In genomic region chr6:32087574-32088486, GRCh38 we compare ENCODE assay signal across 8 cellular contexts. TPM values are rescaled to one million over a fixed set of nuclear protein-coding genes. Genes with fewer than 3 reads are reported as not detected.
DNase-seq lines count a peak whose midpoint lies in the region; ATAC-seq, FAIRE-seq and TF ChIP-seq lines count a peak whose summit lies in the region.

No MANE protein-coding gene starts in this region.

- peaks cover 2% of the 10 kb centered on the region for H4K20me1 ChIP-seq in mammary epithelial cell (ENCODE audit: insufficient read depth, low read length)

- no peak overlapping the region for H3K27ac ChIP-seq in CD4-positive, CD25-positive, alpha-beta regulatory T cell (ENCODE audit: insufficient read depth, low read length, poor library complexity, severe bottlenecking)
- no peak overlapping the region for H3K27ac ChIP-seq in mammary epithelial cell (ENCODE audit: insufficient read depth, low read depth, low read length)
- H3K27ac ChIP-seq in kidney (ENCODE audit: low read depth in 2 of 2, low read length in 2 of 2) = peak overlapping the region in 1 of 2 donors; percentile 32

- TF ChIP-seq CTCF in LNCaP clone FGC (IDR thresholded peaks at IDR 0.05; ENCODE audit: control insufficient read depth, extremely low read depth, insufficient read depth) (peak; percentile 86), activated B cell treated with CpG ODN at 0.5 μM for 24 hours (IDR thresholded peaks at IDR 0.05) (no peak), mammary epithelial cell (conservative IDR thresholded peaks at IDR 0.05 in 1 of 2, IDR thresholded peaks at IDR 0.05 in 1 of 2; ENCODE audit: extremely low read depth in 1 of 2, insufficient read depth in 1 of 2, low read depth in 1 of 2, low read length in 2 of 2) (peak; percentile 21 to 61), kidney (IDR thresholded peaks at IDR 0.05; ENCODE audit: borderline replicate concordance, extremely low read depth, insufficient read depth) (peak; percentile 74)

- H3K27me3 ChIP-seq in CD4-positive, CD25-positive, alpha-beta regulatory T cell (ENCODE audit: control insufficient read depth, insufficient read depth, low read length) = no peaks in the 10 kb centered on the region
- peaks cover 14% of the 10 kb centered on the region for H3K27me3 ChIP-seq in mammary epithelial cell (ENCODE audit: insufficient read depth, low read length)

- ATAC-seq in CD4-positive, CD25-positive, alpha-beta regulatory T cell (ENCODE audit: low read depth in 2 of 2) = peak; percentile 83
- ATAC-seq in activated B cell treated with CpG ODN at 0.5 μM for 24 hours (ENCODE audit: low read depth) (peak; percentile 96), HG03135 (IDR thresholded peaks at IDR 0.05; ENCODE audit: unreplicated experiment) (no peak)

- peaks cover 0 to 6% (median 0%) of the 10 kb centered on the region in 4 donors for H3K4me1 Mint-ChIP-seq in CD4-positive, CD25-positive, alpha-beta regulatory T cell
- H3K4me1 Mint-ChIP-seq in activated B cell treated with CpG ODN at 0.5 μM for 24 hours = peaks cover 10% of the 10 kb centered on the region

- no peak for FAIRE-seq in kidney (lab: Jason Lieb, UNC)

- H3K9me3 ChIP-seq in CD4-positive, CD25-positive, alpha-beta regulatory T cell (ENCODE audit: control insufficient read depth in 2 of 2, low read length in 2 of 2) = no peaks in the 10 kb centered on the region
- H3K9me3 ChIP-seq in mammary epithelial cell (replicated peaks; ENCODE audit: insufficient read depth, low read length) (no peaks in the 10 kb centered on the region), kidney (ENCODE audit: control insufficient read depth in 1 of 2, low read length in 2 of 2) (no peaks in the 10 kb centered on the region)

- H3K36me3 ChIP-seq in CD4-positive, CD25-positive, alpha-beta regulatory T cell (ENCODE audit: control insufficient read depth, insufficient read depth, low read length) = no peaks in the 10 kb centered on the region
- no peaks in the 10 kb centered on the region for H3K36me3 ChIP-seq in mammary epithelial cell (ENCODE audit: insufficient read depth, low read length)
- H3K36me3 ChIP-seq in kidney (ENCODE audit: control insufficient read depth in 1 of 2, insufficient read depth in 2 of 2, low read length in 2 of 2) = no peaks in the 10 kb centered on the region

- H3K27me3 Mint-ChIP-seq in CD4-positive, CD25-positive, alpha-beta regulatory T cell = peaks cover 33% of the 10 kb centered on the region
- H3K27me3 Mint-ChIP-seq in activated B cell treated with CpG ODN at 0.5 μM for 24 hours = peaks cover 49% of the 10 kb centered on the region

- H3K9me3 Mint-ChIP-seq in CD4-positive, CD25-positive, alpha-beta regulatory T cell = no peaks in the 10 kb centered on the region
- no peaks in the 10 kb centered on the region for H3K9me3 Mint-ChIP-seq in activated B cell treated with CpG ODN at 0.5 μM for 24 hours

- no peak overlapping the region for H3K9ac ChIP-seq in mammary epithelial cell (ENCODE audit: insufficient read depth, low read length)
- no peak overlapping the region for H3K9ac ChIP-seq in kidney (ENCODE audit: low read length in 2 of 2)

- 79% methylated on average over 2 of the region's 50 CpGs for WGBS in mammary epithelial cell (ENCODE audit: low coverage, missing lambda C conversion rate)

- peak overlapping the region in 1 of 3 donors; percentile 75 for H3K27ac Mint-ChIP-seq in CD4-positive, CD25-positive, alpha-beta regulatory T cell
- no peak overlapping the region for H3K27ac Mint-ChIP-seq in activated B cell treated with CpG ODN at 0.5 μM for 24 hours

- peaks cover 4% of the 10 kb centered on the region for H3K4me1 ChIP-seq in CD4-positive, CD25-positive, alpha-beta regulatory T cell (ENCODE audit: control insufficient read depth, insufficient read depth, low read length, poor library complexity, severe bottlenecking)
- H3K4me1 ChIP-seq in mammary epithelial cell (ENCODE audit: insufficient read depth, low read length) = peaks cover 13% of the 10 kb centered on the region
- H3K4me1 ChIP-seq in kidney (ENCODE audit: control insufficient read depth in 1 of 2, insufficient read depth in 1 of 2, low read depth in 1 of 2, low read length in 2 of 2) = peaks cover 0 to 7% of the 10 kb centered on the region in 2 donors

- H3K36me3 Mint-ChIP-seq in CD4-positive, CD25-positive, alpha-beta regulatory T cell = peaks cover 5% of the 10 kb centered on the region
- H3K36me3 Mint-ChIP-seq in activated B cell treated with CpG ODN at 0.5 μM for 24 hours (ENCODE audit: low read depth) = no peaks in the 10 kb centered on the region

- dilution Hi-C loops in mammary epithelial cell (cut with HindIII; ENCODE audit: low sequenced_read_pairs) = no loop called here

- H3K4me3 Mint-ChIP-seq in CD4-positive, CD25-positive, alpha-beta regulatory T cell = no peak overlapping the region
- no peak overlapping the region for H3K4me3 Mint-ChIP-seq in activated B cell treated with CpG ODN at 0.5 μM for 24 hours

- CTCF ChIA-PET in activated B cell treated with CpG ODN at 0.5 μM for 24 hours (lab: Charles Lee) = no interaction called here
- CTCF ChIA-PET in mammary epithelial cell (lab: Charles Lee; ENCODE audit: low non-redundant PET) = interaction anchor here (0.6 kb wide), 1 partner anchor 228 kb away, joined by 6 read pairs; no protein-coding TSS in a partner anchor

- no peaks in the 10 kb centered on the region for H3K79me2 ChIP-seq in mammary epithelial cell (ENCODE audit: insufficient read depth, low read length)

- in situ Hi-C loops in mammary epithelial cell (cut with MboI; ENCODE audit: low sequenced_read_pairs in 2 of 2) = no loop called here

- intact Hi-C loops in activated B cell treated with CpG ODN at 0.5 μM for 24 hours (cut with micrococcal nuclease) = no loop called here
- intact Hi-C loops in mammary epithelial cell (cut with micrococcal nuclease) = loop anchor here (1.0 kb wide), 4 partner anchors 31 to 167 kb away; partner anchors contain the start of gene PPT2
- intact Hi-C loops in kidney (cut with DNase I) = no loop called here

- no TSS peak for BruUV-seq in mammary epithelial cell (replicated peaks; lab: Mats Ljungman, UMichigan)

- no peak overlapping the region for H2AFZ ChIP-seq in mammary epithelial cell (ENCODE audit: low read depth, low read length)

- POLR2A ChIA-PET in activated B cell treated with CpG ODN at 0.5 μM for 24 hours (lab: Charles Lee) = no interaction called here

- H3K4me3 ChIP-seq in CD4-positive, CD25-positive, alpha-beta regulatory T cell (ENCODE audit: low read depth, low read length) = no peak overlapping the region
- H3K4me3 ChIP-seq in LNCaP clone FGC (ENCODE audit: low read depth, low read length) (no peak overlapping the region), mammary epithelial cell (replicated peaks in 1 of 3; ENCODE audit: insufficient read depth in 1 of 3, low read depth in 2 of 3, low read length in 3 of 3) (no peak overlapping the region), kidney (ENCODE audit: low read length in 2 of 2) (no peak overlapping the region)

- peak; percentile 43 to 78 (median 62) for DNase-seq in CD4-positive, CD25-positive, alpha-beta regulatory T cell
- DNase-seq in LNCaP clone FGC (ENCODE audit: low read depth) = peak; percentile 50
- DNase-seq in activated B cell treated with CpG ODN at 0.5 μM for 24 hours = peak; percentile 62
- DNase-seq in mammary epithelial cell = peak; percentile 34
- peak; percentile 95 for DNase-seq in kidney
- peak; percentile 38 to 67 (median 65) for DNase-seq in stimulated activated CD4-positive, alpha-beta T cell treated with anti-CD3 and anti-CD28 coated beads, TNF-alpha, amount 100 ng/mL, for 48 hours (ENCODE audit: low read depth in 3 of 3)
- DNase-seq in NCI-H1694 treated with DMSO at 0.1 percent for 48 hours (lab: John Stamatoyannopoulos, UW) = no peak

- no peak overlapping the region for H3K4me2 ChIP-seq in mammary epithelial cell (ENCODE audit: insufficient read depth, low read depth, low read length)

RNA-seq across cellular contexts. Expression of gene TNXB, which starts 21.3 kb away (rescaled TPM):
- total RNA-seq in CD4-positive, CD25-positive, alpha-beta regulatory T cell = 11.2 TPM
- under 1 TPM in 2 of 4 donors, not detected in 2; 0.15 to 0.46 TPM for polyA plus RNA-seq in CD4-positive, CD25-positive, alpha-beta regulatory T cell
- 5.9 and 12.4 TPM in 2 replicates for total RNA-seq in activated B cell treated with CpG ODN at 0.5 μM for 24 hours
- under 1 TPM; 0.17 to 0.82 TPM for total RNA-seq in mammary epithelial cell
- polyA plus RNA-seq in mammary epithelial cell = 0.16 TPM
- polyA minus RNA-seq in mammary epithelial cell = not detected
- total RNA-seq in kidney = 88.2 TPM
- polyA plus RNA-seq in kidney (ENCODE audit: insufficient read depth, low read depth, low replicate concordance) = 13.3 TPM

RNA-seq across cellular contexts. Expression of gene ATF6B, which starts 40.2 kb away (rescaled TPM):
- total RNA-seq in CD4-positive, CD25-positive, alpha-beta regulatory T cell = 117 TPM
- 10 to 100 TPM; 20.0 to 27.7 (median 24.2) TPM for polyA plus RNA-seq in CD4-positive, CD25-positive, alpha-beta regulatory T cell
- total RNA-seq in activated B cell treated with CpG ODN at 0.5 μM for 24 hours (144 and 148 TPM in 2 replicates), mammary epithelial cell (10 to 100 TPM; 20.3 to 69.0 TPM), kidney (104 TPM)
- polyA plus RNA-seq in mammary epithelial cell (41.5 TPM), kidney (ENCODE audit: insufficient read depth, low read depth, low replicate concordance) (40.3 TPM)
- 97.4 TPM for polyA minus RNA-seq in mammary epithelial cell

RNA-seq across cellular contexts. Expression of gene FKBPL, which starts 42.3 kb away (rescaled TPM):
- 1.5 TPM for total RNA-seq in CD4-positive, CD25-positive, alpha-beta regulatory T cell
- polyA plus RNA-seq in CD4-positive, CD25-positive, alpha-beta regulatory T cell = 1 to 10 TPM; 1.2 to 1.5 (median 1.4) TPM
- total RNA-seq in activated B cell treated with CpG ODN at 0.5 μM for 24 hours (4.1 and 4.4 TPM in 2 replicates), mammary epithelial cell (1 to 10 TPM; 4.7 to 5.7 TPM), kidney (4.8 TPM)
- polyA plus RNA-seq in mammary epithelial cell (5.6 TPM), kidney (ENCODE audit: insufficient read depth, low read depth, low replicate concordance) (5.7 TPM)
- polyA minus RNA-seq in mammary epithelial cell = 1.2 TPM

RNA-seq across cellular contexts. Expression of gene CYP21A2, which starts 49.6 kb away (rescaled TPM):
- total RNA-seq in CD4-positive, CD25-positive, alpha-beta regulatory T cell = not detected
- not detected for polyA plus RNA-seq in CD4-positive, CD25-positive, alpha-beta regulatory T cell
- total RNA-seq in activated B cell treated with CpG ODN at 0.5 μM for 24 hours (0.10 TPM in 1 of 2 replicates, not detected in the other), mammary epithelial cell (under 1 TPM in 1 of 2 donors, not detected in 1; 0.17 TPM), kidney (3.2 TPM)
- polyA plus RNA-seq in mammary epithelial cell (not detected), kidney (ENCODE audit: insufficient read depth, low read depth, low replicate concordance) (8.2 TPM)
- polyA minus RNA-seq in mammary epithelial cell = not detected
